In genomic region chr12:47378907-47379306, GRCh38 we compare ENCODE assay signal across 11 cellular contexts.
A peak's percentile ranks its signal among the peaks of the same experiment; 100 is the strongest.
DNase-seq lines count a peak whose midpoint lies in the region; ATAC-seq and TF ChIP-seq lines count a peak whose summit lies in the region.
"Had no signal": no experiment of that assay in that cellular context is flagged by ENCODE, and none has a peak within 500 bp of the region (broad histone marks: within the 10 kb centered on the region; RNA-seq: fewer than 3 reads in every experiment).

No MANE protein-coding gene starts in this region.

- CTCF ChIA-PET in activated naive CD4-positive, alpha-beta T cell treated with anti-CD3 and anti-CD28 coated beads, Interleukin-2, amount 10 ng/mL, durations not matched to agents 7 days and 5 days (lab: Charles Lee), result interaction anchor here (6.5 kb wide), 1 partner anchor 18 kb away, joined by 28 read pairs; no protein-coding TSS in a partner anchor

- no peak for DNase-seq in activated naive CD4-positive, alpha-beta T cell treated with anti-CD3 and anti-CD28 coated beads, Interleukin-2, amount 50 U/mL, for 72 hours (ENCODE audit: low spot score in 2 of 2)
- DNase-seq in activated naive CD4-positive, alpha-beta T cell treated with anti-CD3 and anti-CD28 coated beads, Interleukin-2, amount 10 ng/mL, durations not matched to agents 7 days and 5 days, result no peak
- DNase-seq in NB4 (ENCODE audit: low read depth) (peak; percentile 29), astrocyte of the spinal cord (ENCODE audit: low read depth, low spot score) (peak; percentile 44)
- DNase-seq: activated gamma-delta T cell, foreskin melanocyte had no signal

- H3K36me3 Mint-ChIP-seq in activated naive CD4-positive, alpha-beta T cell treated with anti-CD3 and anti-CD28 coated beads, Interleukin-2, amount 50 U/mL, for 72 hours, result peaks cover 45% of the 10 kb centered on the region in 2 donors
- H3K36me3 Mint-ChIP-seq in activated naive CD4-positive, alpha-beta T cell treated with anti-CD3 and anti-CD28 coated beads, Interleukin-2, amount 10 ng/mL, durations not matched to agents 7 days and 5 days, result peaks cover 9% of the 10 kb centered on the region
- peaks cover 9% of the 10 kb centered on the region for H3K36me3 Mint-ChIP-seq in stimulated activated memory B cell treated with anti-CD40 and anti-IgM and Interleukin-4, amounts not matched to agents 10 μg/mL and 1 μg/mL and 100 μg/mL, for 72 hours

- H3K4me1 Mint-ChIP-seq in activated naive CD4-positive, alpha-beta T cell treated with anti-CD3 and anti-CD28 coated beads, Interleukin-2, amount 10 ng/mL, durations not matched to agents 7 days and 5 days, result peaks cover 52% of the 10 kb centered on the region
- peaks cover 32% of the 10 kb centered on the region for H3K4me1 Mint-ChIP-seq in stimulated activated memory B cell treated with anti-CD40 and anti-IgM and Interleukin-4, amounts not matched to agents 10 μg/mL and 1 μg/mL and 100 μg/mL, for 72 hours

- no peaks in the 10 kb centered on the region for H3K27me3 Mint-ChIP-seq in activated naive CD4-positive, alpha-beta T cell treated with anti-CD3 and anti-CD28 coated beads, Interleukin-2, amount 10 ng/mL, durations not matched to agents 7 days and 5 days
- H3K27me3 Mint-ChIP-seq in stimulated activated memory B cell treated with anti-CD40 and anti-IgM and Interleukin-4, amounts not matched to agents 10 μg/mL and 1 μg/mL and 100 μg/mL, for 72 hours, result no peaks in the 10 kb centered on the region

- H3K4me3 ChIP-seq in NB4 (ENCODE audit: low read depth, low read length) (no peak overlapping the region), astrocyte of the spinal cord (ENCODE audit: low read depth, low read length) (no peak overlapping the region)

- in situ Hi-C loops in astrocyte of the spinal cord (cut with HindIII; ENCODE audit: low sequenced_read_pairs), result no loop called here

- H3K27ac Mint-ChIP-seq in activated naive CD4-positive, alpha-beta T cell treated with anti-CD3 and anti-CD28 coated beads, Interleukin-2, amount 50 U/mL, for 72 hours, result peak overlapping the region; percentile 30 to 75
- H3K27ac Mint-ChIP-seq in activated naive CD4-positive, alpha-beta T cell treated with anti-CD3 and anti-CD28 coated beads, Interleukin-2, amount 10 ng/mL, durations not matched to agents 7 days and 5 days, result no peak overlapping the region
- H3K27ac Mint-ChIP-seq in stimulated activated memory B cell treated with anti-CD40 and anti-IgM and Interleukin-4, amounts not matched to agents 10 μg/mL and 1 μg/mL and 100 μg/mL, for 72 hours, result peak overlapping the region; percentile 66
- H3K27ac Mint-ChIP-seq: WTC11 had no signal

- TF ChIP-seq POLR2A in NB4 (IDR thresholded peaks at IDR 0.05; ENCODE audit: extremely low read depth, insufficient read length), result no peak
- no peak for TF ChIP-seq POLR2A in GM18505 (IDR thresholded peaks at IDR 0.05; ENCODE audit: borderline replicate concordance, extremely low read depth, insufficient read depth, insufficient read length)

- TF ChIP-seq CTCF in NB4 (IDR thresholded peaks at IDR 0.05; ENCODE audit: low read depth, low read length), result no peak
- no peak for TF ChIP-seq CTCF in astrocyte of the spinal cord (IDR thresholded peaks at IDR 0.05; ENCODE audit: low read depth, low read length)

- ATAC-seq in activated naive CD4-positive, alpha-beta T cell treated with anti-CD3 and anti-CD28 coated beads, Interleukin-2, amount 50 U/mL, for 72 hours, result peak in 1 of 2 donors; percentile 54
- ATAC-seq in stimulated activated memory B cell treated with anti-CD40 and anti-IgM and Interleukin-4, amounts not matched to agents 10 μg/mL and 1 μg/mL and 100 μg/mL, for 72 hours, result no peak
- ATAC-seq in GM21515 (IDR thresholded peaks at IDR 0.05; ENCODE audit: unreplicated experiment), result no peak
- ATAC-seq in GM18505 (IDR thresholded peaks at IDR 0.05; ENCODE audit: unreplicated experiment), result no peak
- ATAC-seq in HG03469 (IDR thresholded peaks at IDR 0.05; ENCODE audit: unreplicated experiment), result no peak
- ATAC-seq: WTC11 had no signal

- no peak overlapping the region for H3K4me3 Mint-ChIP-seq in activated naive CD4-positive, alpha-beta T cell treated with anti-CD3 and anti-CD28 coated beads, Interleukin-2, amount 10 ng/mL, durations not matched to agents 7 days and 5 days
- no peak overlapping the region for H3K4me3 Mint-ChIP-seq in stimulated activated memory B cell treated with anti-CD40 and anti-IgM and Interleukin-4, amounts not matched to agents 10 μg/mL and 1 μg/mL and 100 μg/mL, for 72 hours
- H3K4me3 Mint-ChIP-seq: WTC11 had no signal

- H3K9me3 Mint-ChIP-seq in activated naive CD4-positive, alpha-beta T cell treated with anti-CD3 and anti-CD28 coated beads, Interleukin-2, amount 50 U/mL, for 72 hours, result peaks cover 34 to 38% of the 10 kb centered on the region in 2 donors
- peaks cover 11% of the 10 kb centered on the region for H3K9me3 Mint-ChIP-seq in activated naive CD4-positive, alpha-beta T cell treated with anti-CD3 and anti-CD28 coated beads, Interleukin-2, amount 10 ng/mL, durations not matched to agents 7 days and 5 days
- H3K9me3 Mint-ChIP-seq in stimulated activated memory B cell treated with anti-CD40 and anti-IgM and Interleukin-4, amounts not matched to agents 10 μg/mL and 1 μg/mL and 100 μg/mL, for 72 hours, result peaks cover 3% of the 10 kb centered on the region

Comparison
In these comparisons a context has a peak if more than half of its experiments do, and no peak if none do; other contexts are left out.
1. DNase-seq: peak in NB4 (single experiment) and astrocyte of the spinal cord (single experiment); none in activated naive CD4-positive, alpha-beta T cell treated with anti-CD3 and anti-CD28 coated beads, Interleukin-2, amount 50 U/mL, for 72 hours (0 of 2) and activated naive CD4-positive, alpha-beta T cell treated with anti-CD3 and anti-CD28 coated beads, Interleukin-2, amount 10 ng/mL, durations not matched to agents 7 days and 5 days (single experiment).